Comparison of ENCODE assay signal across 8 cellular contexts in the genomic region with DNA sequence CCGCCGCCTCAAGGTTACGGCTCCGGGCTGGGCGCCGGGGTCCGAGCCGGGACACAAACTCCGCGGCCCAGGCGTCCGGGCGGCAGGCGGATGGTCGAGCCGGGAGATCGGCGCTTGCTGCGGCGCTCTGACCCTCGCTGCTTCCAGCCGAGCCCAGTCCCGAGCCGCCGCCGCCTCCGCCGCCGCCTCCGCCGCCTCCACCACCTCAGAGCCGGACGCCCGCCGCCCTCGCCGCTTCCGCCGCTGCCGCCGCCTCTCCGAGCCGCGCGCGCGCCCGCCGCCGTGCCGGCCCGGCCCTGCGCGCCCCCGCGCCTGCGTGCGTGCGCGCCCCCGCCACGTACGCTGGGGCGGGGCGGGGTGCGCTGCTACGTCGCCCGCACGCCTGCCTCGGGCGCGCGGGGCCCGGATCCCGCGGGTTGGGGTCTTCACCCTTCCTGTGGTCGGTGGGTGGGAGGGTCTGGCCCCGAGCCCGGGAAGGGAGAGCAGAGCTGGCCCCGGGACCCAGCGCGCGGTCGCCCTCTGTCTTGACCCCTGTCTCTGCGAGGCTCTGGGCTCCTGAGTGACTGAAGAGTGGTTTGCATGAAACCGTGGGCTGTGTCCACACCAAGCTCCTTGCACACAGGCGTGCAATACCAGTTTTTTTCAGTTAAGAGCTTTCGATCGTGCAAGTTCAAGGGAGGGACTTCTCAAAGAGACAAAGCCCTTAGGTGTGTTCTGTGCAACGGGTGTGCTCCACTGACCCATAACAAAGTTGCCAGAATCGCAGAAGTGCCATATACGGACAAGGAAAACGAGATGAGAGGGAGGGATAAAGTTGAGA. TPM values are rescaled to one million over a fixed set of nuclear protein-coding genes. Genes with fewer than 3 reads are reported as not detected.
DNase-seq lines count a peak whose midpoint lies in the region; ATAC-seq and TF ChIP-seq lines count a peak whose summit lies in the region.

A gene (minus strand): TSS at position 256 of the 820 bp plus-strand sequence. CDS start 328 bp downstream, outside the sequence.

- H3K36me3 Mint-ChIP-seq in activated CD8-positive, alpha-beta T cell treated with anti-CD3 and anti-CD28 coated beads for 36 hours (ENCODE audit: low read depth), result peaks cover 6% of the 10 kb centered on the region

- DNase-seq in AG04449 (ENCODE audit: low read depth, low spot score), result no peak
- peak; percentile 17 for DNase-seq in NCI-H510A (lab: John Stamatoyannopoulos, UW)
- DNase-seq in activated CD8-positive, alpha-beta T cell treated with anti-CD3 and anti-CD28 coated beads for 36 hours, result peak; percentile 69
- DNase-seq in effector CD8-positive, alpha-beta T cell (lab: John Stamatoyannopoulos, UW), result peak; percentile 40
- DNase-seq in medulla oblongata (ENCODE audit: extremely low spot score), result peak; percentile 56
- DNase-seq in stimulated activated CD4-positive, alpha-beta T cell treated with anti-CD3 and anti-CD28 coated beads, TNF-alpha, amount 100 ng/mL, for 4 hours (ENCODE audit: low read depth in 3 of 3), result peak; percentile 43 to 58 (median 48)

- H3K4me3 Mint-ChIP-seq in activated CD8-positive, alpha-beta T cell treated with anti-CD3 and anti-CD28 coated beads for 36 hours, result peak within 1 kb of the TSS; percentile 96

- peaks cover 33% of the 10 kb centered on the region for H3K4me1 Mint-ChIP-seq in activated CD8-positive, alpha-beta T cell treated with anti-CD3 and anti-CD28 coated beads for 36 hours (ENCODE audit: low read depth)

- H3K9me3 Mint-ChIP-seq in activated CD8-positive, alpha-beta T cell treated with anti-CD3 and anti-CD28 coated beads for 36 hours, result no peaks in the 10 kb centered on the region

- intact Hi-C loops in activated CD8-positive, alpha-beta T cell treated with anti-CD3 and anti-CD28 coated beads for 36 hours (cut with micrococcal nuclease), result no loop called here

- no peaks in the 10 kb centered on the region for H3K27me3 Mint-ChIP-seq in activated CD8-positive, alpha-beta T cell treated with anti-CD3 and anti-CD28 coated beads for 36 hours

- H3K27ac Mint-ChIP-seq in activated CD8-positive, alpha-beta T cell treated with anti-CD3 and anti-CD28 coated beads for 36 hours, result peak within 1 kb of the TSS; percentile 87

- CTCF ChIA-PET in AG04449 (lab: Yijun Ruan, JAX), result interaction anchor here (0.7 to 2.0 kb wide), 5 partner anchors 16 to 161 kb away, joined by 3 to 6 read pairs (median 3); no protein-coding TSS in a partner anchor
- CTCF ChIA-PET in activated CD8-positive, alpha-beta T cell treated with anti-CD3 and anti-CD28 coated beads for 36 hours (lab: Charles Lee), result interaction anchor here (0.6 to 1.0 kb wide), 4 partner anchors 31 to 169 kb away, joined by 3 to 5 read pairs (median 3); no protein-coding TSS in a partner anchor

- ATAC-seq in GM18520 (IDR thresholded peaks at IDR 0.05; ENCODE audit: unreplicated experiment), result peak; percentile 71
- ATAC-seq in HG03064 (IDR thresholded peaks at IDR 0.05; ENCODE audit: low read depth, unreplicated experiment), result peak; percentile 68
- peak; percentile 55 for ATAC-seq in activated CD8-positive, alpha-beta T cell treated with anti-CD3 and anti-CD28 coated beads for 36 hours

- POLR2A ChIA-PET in AG04449 (lab: Yijun Ruan, JAX), result interaction anchor here (1.0 kb wide), 1 partner anchor 58 kb away, joined by 3 read pairs; no protein-coding TSS in a partner anchor
- POLR2A ChIA-PET in activated CD8-positive, alpha-beta T cell treated with anti-CD3 and anti-CD28 coated beads for 36 hours (lab: Charles Lee), result interaction anchor here (1.3 to 1.9 kb wide), 2 partner anchors 10 to 181 kb away, joined by 4 to 5 read pairs; a partner anchor contains a TSS

- peak within 1 kb of the TSS; percentile 71 for H3K4me3 ChIP-seq in AG04449 (ENCODE audit: low read depth, low read length)

- TF ChIP-seq CTCF in AG04449 (IDR thresholded peaks at IDR 0.05; ENCODE audit: insufficient read depth, low read length, missing control alignments), result peak; percentile 8
- no peak for TF ChIP-seq CTCF in activated CD8-positive, alpha-beta T cell treated with anti-CD3 and anti-CD28 coated beads for 36 hours (IDR thresholded peaks at IDR 0.05)

RNA-seq across cellular contexts. Expression of the gene that starts here (rescaled TPM):
- total RNA-seq in activated CD8-positive, alpha-beta T cell treated with anti-CD3 and anti-CD28 coated beads for 36 hours, result 1 to 10 TPM; 8.3 to 9.4 TPM
